In the genomic region with DNA sequence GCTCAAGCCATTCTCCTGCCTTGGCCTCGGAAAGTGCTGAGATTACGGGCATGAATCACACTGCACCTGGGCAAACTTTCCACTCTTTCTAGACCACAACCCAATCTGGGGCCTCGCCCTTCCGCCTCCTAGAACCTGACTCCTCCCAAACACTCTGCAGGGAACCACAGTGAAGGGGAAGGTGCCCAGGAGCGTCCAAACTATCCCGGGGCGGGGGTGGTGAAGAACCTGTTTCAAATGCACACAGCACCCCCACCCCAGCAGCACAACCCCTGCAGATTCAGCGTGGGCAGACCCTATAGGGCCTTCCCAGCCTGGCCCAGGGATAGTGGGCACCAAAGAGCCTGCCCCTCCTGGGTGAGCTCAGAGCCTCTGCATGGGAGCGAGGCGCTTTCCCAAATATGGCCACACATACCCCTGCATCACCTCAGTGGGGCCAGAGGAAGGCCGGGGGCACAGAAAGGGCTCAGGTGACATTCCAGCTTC, we compare ENCODE assay signal across 2 cellular contexts.
TF ChIP-seq lines count a peak whose summit lies in the region.

No MANE protein-coding gene starts in this region.

TF ChIP-seq in H1, 55 proteins besides CTCF, POLR2A, EP300 and RAD21:
- TF ChIP-seq TEAD4 (IDR thresholded peaks at IDR 0.05; ENCODE audit: low read depth, low read length) (peak; percentile 22; the same call in 1 of the 2 replicates), SRF (IDR thresholded peaks at IDR 0.05; ENCODE audit: low read depth, low read length) (peak; percentile 41; the same call in 1 of the 2 replicates), ASH2L (IDR thresholded peaks at IDR 0.05; ENCODE audit: low read length) (no peak)
TF ChIP-seq in H1: peak in this region for 2.

TF ChIP-seq in SK-N-SH treated with all-trans-retinoic acid at 6 μM for 48 hours, 23 proteins besides CTCF, POLR2A, EP300 and RAD21:
- no peak for TF ChIP-seq TCF4 (CRISPR knock-in tag; IDR thresholded peaks at IDR 0.05; ENCODE audit: borderline replicate concordance)
- TF ChIP-seq ZNF565 (CRISPR knock-in tag; conservative IDR thresholded peaks at IDR 0.05; ENCODE audit: low read depth): no peak
- no peak for TF ChIP-seq ZFP30 (CRISPR knock-in tag; IDR thresholded peaks at IDR 0.05)
- TF ChIP-seq RARB (CRISPR knock-in tag; IDR thresholded peaks at IDR 0.05): no peak
- no peak for TF ChIP-seq ZNF70 (CRISPR knock-in tag; IDR thresholded peaks at IDR 0.05)
- TF ChIP-seq, protein P1, sequence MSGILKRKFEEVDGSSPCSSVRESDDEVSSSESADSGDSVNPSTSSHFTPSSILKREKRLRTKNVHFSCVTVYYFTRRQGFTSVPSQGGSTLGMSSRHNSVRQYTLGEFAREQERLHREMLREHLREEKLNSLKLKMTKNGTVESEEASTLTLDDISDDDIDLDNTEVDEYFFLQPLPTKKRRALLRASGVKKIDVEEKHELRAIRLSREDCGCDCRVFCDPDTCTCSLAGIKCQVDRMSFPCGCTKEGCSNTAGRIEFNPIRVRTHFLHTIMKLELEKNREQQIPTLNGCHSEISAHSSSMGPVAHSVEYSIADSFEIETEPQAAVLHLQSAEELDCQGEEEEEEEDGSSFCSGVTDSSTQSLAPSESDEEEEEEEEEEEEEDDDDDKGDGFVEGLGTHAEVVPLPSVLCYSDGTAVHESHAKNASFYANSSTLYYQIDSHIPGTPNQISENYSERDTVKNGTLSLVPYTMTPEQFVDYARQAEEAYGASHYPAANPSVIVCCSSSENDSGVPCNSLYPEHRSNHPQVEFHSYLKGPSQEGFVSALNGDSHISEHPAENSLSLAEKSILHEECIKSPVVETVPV (CRISPR knock-in tag; IDR thresholded peaks at IDR 0.05): no peak
- TF ChIP-seq, protein P2, sequence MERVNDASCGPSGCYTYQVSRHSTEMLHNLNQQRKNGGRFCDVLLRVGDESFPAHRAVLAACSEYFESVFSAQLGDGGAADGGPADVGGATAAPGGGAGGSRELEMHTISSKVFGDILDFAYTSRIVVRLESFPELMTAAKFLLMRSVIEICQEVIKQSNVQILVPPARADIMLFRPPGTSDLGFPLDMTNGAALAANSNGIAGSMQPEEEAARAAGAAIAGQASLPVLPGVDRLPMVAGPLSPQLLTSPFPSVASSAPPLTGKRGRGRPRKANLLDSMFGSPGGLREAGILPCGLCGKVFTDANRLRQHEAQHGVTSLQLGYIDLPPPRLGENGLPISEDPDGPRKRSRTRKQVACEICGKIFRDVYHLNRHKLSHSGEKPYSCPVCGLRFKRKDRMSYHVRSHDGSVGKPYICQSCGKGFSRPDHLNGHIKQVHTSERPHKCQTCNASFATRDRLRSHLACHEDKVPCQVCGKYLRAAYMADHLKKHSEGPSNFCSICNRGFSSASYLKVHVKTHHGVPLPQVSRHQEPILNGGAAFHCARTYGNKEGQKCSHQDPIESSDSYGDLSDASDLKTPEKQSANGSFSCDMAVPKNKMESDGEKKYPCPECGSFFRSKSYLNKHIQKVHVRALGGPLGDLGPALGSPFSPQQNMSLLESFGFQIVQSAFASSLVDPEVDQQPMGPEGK (CRISPR knock-in tag; IDR thresholded peaks at IDR 0.05; ENCODE audit: borderline replicate concordance): no peak
- TF ChIP-seq ESRRG (CRISPR knock-in tag; IDR thresholded peaks at IDR 0.05): no peak
- TF ChIP-seq ZC3H10 (CRISPR knock-in tag; IDR thresholded peaks at IDR 0.05): no peak
- no peak for TF ChIP-seq OSR1 (CRISPR knock-in tag; IDR thresholded peaks at IDR 0.05)
- no peak for TF ChIP-seq TOX (CRISPR knock-in tag; IDR thresholded peaks at IDR 0.05; ENCODE audit: borderline replicate concordance)
- TF ChIP-seq PPARA (CRISPR knock-in tag; IDR thresholded peaks at IDR 0.05; ENCODE audit: borderline replicate concordance): no peak
- TF ChIP-seq ARNTL (CRISPR knock-in tag; IDR thresholded peaks at IDR 0.05; ENCODE audit: borderline replicate concordance, low read depth): no peak
- TF ChIP-seq, protein P3, sequence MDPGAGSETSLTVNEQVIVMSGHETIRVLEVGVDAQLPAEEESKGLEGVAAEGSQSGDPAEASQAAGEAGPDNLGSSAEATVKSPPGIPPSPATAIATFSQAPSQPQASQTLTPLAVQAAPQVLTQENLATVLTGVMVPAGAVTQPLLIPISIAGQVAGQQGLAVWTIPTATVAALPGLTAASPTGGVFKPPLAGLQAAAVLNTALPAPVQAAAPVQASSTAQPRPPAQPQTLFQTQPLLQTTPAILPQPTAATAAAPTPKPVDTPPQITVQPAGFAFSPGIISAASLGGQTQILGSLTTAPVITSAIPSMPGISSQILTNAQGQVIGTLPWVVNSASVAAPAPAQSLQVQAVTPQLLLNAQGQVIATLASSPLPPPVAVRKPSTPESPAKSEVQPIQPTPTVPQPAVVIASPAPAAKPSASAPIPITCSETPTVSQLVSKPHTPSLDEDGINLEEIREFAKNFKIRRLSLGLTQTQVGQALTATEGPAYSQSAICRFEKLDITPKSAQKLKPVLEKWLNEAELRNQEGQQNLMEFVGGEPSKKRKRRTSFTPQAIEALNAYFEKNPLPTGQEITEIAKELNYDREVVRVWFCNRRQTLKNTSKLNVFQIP (CRISPR knock-in tag; IDR thresholded peaks at IDR 0.05; ENCODE audit: borderline replicate concordance, low read depth): no peak
- TF ChIP-seq BACH2 (CRISPR knock-in tag; IDR thresholded peaks at IDR 0.05; ENCODE audit: borderline replicate concordance): no peak
- TF ChIP-seq ZNF8 (CRISPR knock-in tag; IDR thresholded peaks at IDR 0.05): no peak
- TF ChIP-seq, protein P4, sequence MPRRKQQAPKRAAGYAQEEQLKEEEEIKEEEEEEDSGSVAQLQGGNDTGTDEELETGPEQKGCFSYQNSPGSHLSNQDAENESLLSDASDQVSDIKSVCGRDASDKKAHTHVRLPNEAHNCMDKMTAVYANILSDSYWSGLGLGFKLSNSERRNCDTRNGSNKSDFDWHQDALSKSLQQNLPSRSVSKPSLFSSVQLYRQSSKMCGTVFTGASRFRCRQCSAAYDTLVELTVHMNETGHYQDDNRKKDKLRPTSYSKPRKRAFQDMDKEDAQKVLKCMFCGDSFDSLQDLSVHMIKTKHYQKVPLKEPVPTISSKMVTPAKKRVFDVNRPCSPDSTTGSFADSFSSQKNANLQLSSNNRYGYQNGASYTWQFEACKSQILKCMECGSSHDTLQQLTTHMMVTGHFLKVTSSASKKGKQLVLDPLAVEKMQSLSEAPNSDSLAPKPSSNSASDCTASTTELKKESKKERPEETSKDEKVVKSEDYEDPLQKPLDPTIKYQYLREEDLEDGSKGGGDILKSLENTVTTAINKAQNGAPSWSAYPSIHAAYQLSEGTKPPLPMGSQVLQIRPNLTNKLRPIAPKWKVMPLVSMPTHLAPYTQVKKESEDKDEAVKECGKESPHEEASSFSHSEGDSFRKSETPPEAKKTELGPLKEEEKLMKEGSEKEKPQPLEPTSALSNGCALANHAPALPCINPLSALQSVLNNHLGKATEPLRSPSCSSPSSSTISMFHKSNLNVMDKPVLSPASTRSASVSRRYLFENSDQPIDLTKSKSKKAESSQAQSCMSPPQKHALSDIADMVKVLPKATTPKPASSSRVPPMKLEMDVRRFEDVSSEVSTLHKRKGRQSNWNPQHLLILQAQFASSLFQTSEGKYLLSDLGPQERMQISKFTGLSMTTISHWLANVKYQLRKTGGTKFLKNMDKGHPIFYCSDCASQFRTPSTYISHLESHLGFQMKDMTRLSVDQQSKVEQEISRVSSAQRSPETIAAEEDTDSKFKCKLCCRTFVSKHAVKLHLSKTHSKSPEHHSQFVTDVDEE (CRISPR knock-in tag; IDR thresholded peaks at IDR 0.05): no peak
TF ChIP-seq in SK-N-SH treated with all-trans-retinoic acid at 6 μM for 48 hours: peak in this region for 0.
